In the genomic region with DNA sequence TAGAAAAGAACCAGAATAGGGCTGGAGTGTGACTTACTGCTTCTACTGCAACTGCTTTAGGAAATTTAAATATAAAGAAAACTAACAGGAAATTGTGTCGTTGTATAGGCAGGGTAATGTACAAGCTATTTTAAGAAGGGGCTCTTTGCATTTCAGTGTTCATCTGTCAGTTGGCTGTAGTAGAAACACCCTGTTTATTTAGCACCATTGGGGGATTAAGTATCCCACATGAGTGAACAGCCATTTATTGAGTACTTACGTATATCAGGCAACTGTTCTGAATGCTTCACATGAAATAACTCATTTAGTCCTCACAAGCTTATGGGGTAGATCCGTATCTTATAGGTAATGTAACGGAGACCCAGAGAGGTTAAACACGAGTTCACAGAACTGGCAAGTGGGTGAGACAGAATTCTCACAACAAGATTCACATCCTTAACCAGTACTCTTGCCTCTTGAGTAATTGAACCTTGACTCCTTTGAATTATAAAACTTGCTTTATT, we compare ENCODE assay signal across 10 cellular contexts. TPM values are rescaled to one million over a fixed set of nuclear protein-coding genes. Genes with fewer than 3 reads are reported as not detected.
A peak's percentile ranks its signal among the peaks of the same experiment; 100 is the strongest.
DNase-seq lines count a peak whose midpoint lies in the region; ATAC-seq, FAIRE-seq and TF ChIP-seq lines count a peak whose summit lies in the region.
"Had no signal": no experiment of that assay in that cellular context is flagged by ENCODE, and none has a peak within 500 bp of the region (broad histone marks: within the 10 kb centered on the region; RNA-seq: fewer than 3 reads in every experiment).

No MANE protein-coding gene starts in this region.

- H3K9me3 ChIP-seq in mesodermal cell (ENCODE audit: control insufficient read depth, low read length), result no peaks in the 10 kb centered on the region

- no peak for TF ChIP-seq CTCF in D721Med (IDR thresholded peaks at IDR 0.05; ENCODE audit: insufficient read depth, missing control alignments)

- H3K36me3 ChIP-seq in mesodermal cell (ENCODE audit: control insufficient read depth, insufficient read depth, low read length), result no peaks in the 10 kb centered on the region

- DNase-seq in D721Med (ENCODE audit: insufficient read length, low spot score) (no peak), HT-29 (ENCODE audit: low spot score) (no peak), MV-4-11 (lab: John Stamatoyannopoulos, UW) (no peak)
- DNase-seq: GOT3, SHP77 had no signal

- H3K27ac ChIP-seq in mesodermal cell (ENCODE audit: low read depth, low read length, severe bottlenecking), result peak overlapping the region; percentile 48

- no peak overlapping the region for H3K4me3 ChIP-seq in mesodermal cell (ENCODE audit: extremely low read depth, insufficient read depth, low read length, poor library complexity, severe bottlenecking)

- WGBS in mesodermal cell (ENCODE audit: insufficient coverage in 2 of 2), 2 experiments, result 82 to 100% methylated on average over 1 to 4 of the region's 5 CpGs

- ATAC-seq in GM18517 (IDR thresholded peaks at IDR 0.05; ENCODE audit: unreplicated experiment), result peak; percentile 61
- peak; percentile 68 for ATAC-seq in GM21528 (IDR thresholded peaks at IDR 0.05; ENCODE audit: low FRiP score, unreplicated experiment)
- ATAC-seq in HG03521 (IDR thresholded peaks at IDR 0.05; ENCODE audit: unreplicated experiment), result peak; percentile 40
- ATAC-seq in GM19328 (IDR thresholded peaks at IDR 0.05; ENCODE audit: unreplicated experiment), result no peak

- peaks cover 16% of the 10 kb centered on the region for H3K4me1 ChIP-seq in mesodermal cell (ENCODE audit: control insufficient read depth, insufficient read depth, low read length, poor library complexity, severe bottlenecking)

- no peak for FAIRE-seq in D721Med (lab: Jason Lieb, UNC)

RNA-seq across cellular contexts. Expression of gene STIM2, which starts 23.9 kb away (rescaled TPM):
- polyA plus RNA-seq in mesodermal cell (2013, experiment 1 of 2), result 31.3 TPM
- polyA plus RNA-seq in mesodermal cell (2013, experiment 2 of 2), result 33.7 TPM
- total RNA-seq in HT-29 (2014; rRNA removed; shearing (Covaris generic)), result 24.3 and 27.9 TPM in 2 replicates
